In genomic region chr4:73653695-73654106, GRCh38 we compare ENCODE assay signal across 8 cellular contexts. TPM values are rescaled to one million over a fixed set of nuclear protein-coding genes. Genes with fewer than 3 reads are reported as not detected.
DNase-seq lines count a peak whose midpoint lies in the region; ATAC-seq and TF ChIP-seq lines count a peak whose summit lies in the region.

No MANE protein-coding gene starts in this region.

- H3K4me1 ChIP-seq in heart left ventricle (peaks cover 0 to 5% (median 0%) of the 10 kb centered on the region in 12 donors), OCI-LY7 (ENCODE audit: insufficient read depth, low read length, poor library complexity, severe bottlenecking) (peaks cover 50% of the 10 kb centered on the region)

- peak; percentile 43 to 76 (median 66) for TF ChIP-seq CTCF in heart left ventricle (IDR thresholded peaks at IDR 0.05)
- TF ChIP-seq CTCF in OCI-LY7 (conservative IDR thresholded peaks at IDR 0.05; ENCODE audit: low read length): peak; percentile 90

- no TSS peak for BruUV-seq in OCI-LY7 (replicated peaks; lab: Mats Ljungman, UMichigan)

- H4K20me1 ChIP-seq in OCI-LY7 (ENCODE audit: insufficient read depth, low read length): no peaks in the 10 kb centered on the region

- intact Hi-C loops in heart left ventricle (cut with DNase I): loop anchor here (2.0 to 10.0 kb wide), 9 partner anchors 59 to 1149 kb away; no protein-coding TSS in a partner anchor
- intact Hi-C loops in Right ventricle myocardium inferior (cut with DNase I): loop anchor here (10.0 kb wide), 3 partner anchors 59 to 1149 kb away; no protein-coding TSS in a partner anchor
- intact Hi-C loops in OCI-LY7 (cut with micrococcal nuclease; ENCODE audit: unreplicated experiment): loop anchor here (1.0 to 10.0 kb wide), 5 partner anchors 33 to 589 kb away; partner anchors contain the start of genes COX18 and RASSF6

- DNase-seq in heart left ventricle (no peak), Right ventricle myocardium inferior (ENCODE audit: missing footprints) (no peak), OCI-LY7 (ENCODE audit: low spot score) (peak; percentile 90), dermis blood vessel endothelial cell (peak; percentile 85), midbrain (lab: John Stamatoyannopoulos, UW) (peak; percentile 59), cerebellar nuclear complex (lab: John Stamatoyannopoulos, UW) (no peak)

- no peaks in the 10 kb centered on the region for H3K9me2 ChIP-seq in OCI-LY7 (ENCODE audit: insufficient read depth, low read length)

- H3K9me3 ChIP-seq in heart left ventricle (no peaks in the 10 kb centered on the region), KOPT-K1 (ENCODE audit: insufficient read depth, low read length, poor library complexity, severe bottlenecking) (no peaks in the 10 kb centered on the region), OCI-LY7 (ENCODE audit: low read length) (peaks cover 10% of the 10 kb centered on the region; the same call in 1 of the 2 replicates)

- no peaks in the 10 kb centered on the region for H3K79me2 ChIP-seq in OCI-LY7 (ENCODE audit: insufficient read depth, low read depth, low read length)

- H3K27ac ChIP-seq in heart left ventricle: no peak overlapping the region
- peak overlapping the region; percentile 34 for H3K27ac ChIP-seq in KOPT-K1 (ENCODE audit: low read depth, low read length, poor library complexity, severe bottlenecking)
- peak overlapping the region; percentile 74 for H3K27ac ChIP-seq in OCI-LY7 (ENCODE audit: low read depth, low read length, poor library complexity, severe bottlenecking)

- H2AFZ ChIP-seq in OCI-LY7 (ENCODE audit: low read length): peak overlapping the region; percentile 77

- CTCF ChIA-PET in OCI-LY7 (lab: Charles Lee; ENCODE audit: unreplicated experiment): interaction anchor here (0.7 to 3.6 kb wide), 11 partner anchors 10 to 313 kb away, joined by 3 to 35 read pairs (median 5); no protein-coding TSS in a partner anchor

- H3K4me2 ChIP-seq in OCI-LY7 (ENCODE audit: low read length): peak overlapping the region; percentile 62

- ATAC-seq in heart left ventricle (peak in 3 of 4 donors; percentile 24 to 50 (median 46)), Right ventricle myocardium inferior (no peak), GM21737 (IDR thresholded peaks at IDR 0.05; ENCODE audit: unreplicated experiment) (peak; percentile 80)

- POLR2A ChIA-PET in OCI-LY7 (lab: Charles Lee): interaction anchor here (0.6 to 4.3 kb wide), 20 partner anchors 8 to 548 kb away, joined by 3 to 41 read pairs (median 4); partner anchors contain the start of gene RASSF6

- no peak for TF ChIP-seq POLR2A in heart left ventricle (IDR thresholded peaks at IDR 0.05)

- H3K36me3 ChIP-seq in heart left ventricle (no peaks in the 10 kb centered on the region), KOPT-K1 (ENCODE audit: insufficient read depth, low read length) (no peaks in the 10 kb centered on the region), OCI-LY7 (ENCODE audit: insufficient read depth, low read length) (peaks cover 12% of the 10 kb centered on the region)

- H3K4me3 ChIP-seq in heart left ventricle (no peak overlapping the region), OCI-LY7 (ENCODE audit: low read depth, low read length, poor library complexity, severe bottlenecking) (no peak overlapping the region)

- WGBS in heart left ventricle, 4 donors: 1 to 3% (median 2%) methylated on average over 7 of the region's 7 CpGs

- peaks cover 0 to 12% (median 0%) of the 10 kb centered on the region in 9 donors for H3K27me3 ChIP-seq in heart left ventricle

RNA-seq across cellular contexts. Expression of gene RASSF6, which starts 33.5 kb away (rescaled TPM):
- under 1 TPM in 1 of 9 donors, not detected in 8; 0.11 TPM for total RNA-seq in heart left ventricle
- polyA plus RNA-seq in heart left ventricle: not detected
- total RNA-seq in Right ventricle myocardium inferior: not detected
- total RNA-seq in OCI-LY7 (2014; rRNA removed; shearing (Covaris generic)): 32.5 and 48.3 TPM in 2 replicates
- total RNA-seq in OCI-LY7 (2022): 62.2 and 86.6 TPM in 2 replicates
- total RNA-seq in dermis blood vessel endothelial cell: under 0.01 and 0.23 TPM in 2 replicates

Comparison
In these comparisons a context has a peak if more than half of its experiments do, and no peak if none do; other contexts are left out.
1. DNase-seq: peak in OCI-LY7 (single experiment), dermis blood vessel endothelial cell (single experiment) and midbrain (single experiment); none in heart left ventricle (0 of 5), Right ventricle myocardium inferior (single experiment) and cerebellar nuclear complex (0 of 2).
2. H3K27ac ChIP-seq: peak in KOPT-K1 (single experiment) and OCI-LY7 (single experiment); none in heart left ventricle (0 of 12).
3. RNA of gene RASSF6, which starts 33.5 kb away (total RNA-seq): 32.5 to 86.6 TPM in OCI-LY7; 0.11 TPM in heart left ventricle, not detected in Right ventricle myocardium inferior (single experiment) and under 0.01 to 0.23 TPM in dermis blood vessel endothelial cell; every median in the first group is over 10 times any median in the second.